In the genomic region with DNA sequence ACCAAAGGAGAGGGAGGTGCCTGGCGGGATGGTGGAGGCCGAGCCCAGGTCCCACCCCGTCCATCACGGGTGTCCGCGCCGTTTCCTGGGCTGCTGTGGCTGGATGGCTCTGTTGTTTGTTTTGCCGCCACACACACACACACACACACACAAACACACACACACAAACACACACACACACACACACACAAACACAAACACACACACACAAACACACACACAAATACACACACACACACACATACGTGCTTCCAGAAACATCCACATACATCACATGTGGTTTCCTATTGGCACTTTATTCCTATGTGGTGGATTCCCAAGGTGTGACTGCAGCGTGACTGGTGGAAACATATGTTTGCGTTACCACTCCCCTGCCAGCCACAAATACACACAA, we compare ENCODE assay signal across 16 cellular contexts.
DNase-seq lines count a peak whose midpoint lies in the region; TF ChIP-seq lines count a peak whose summit lies in the region.
"Had no signal": no experiment of that assay in that cellular context is flagged by ENCODE, and none has a peak within 500 bp of the region (broad histone marks: within the 10 kb centered on the region; RNA-seq: fewer than 3 reads in every experiment).

No MANE protein-coding gene starts in this region.

- no peak overlapping the region for H3K4me3 Mint-ChIP-seq in CD14-positive monocyte
- H3K4me3 Mint-ChIP-seq: CD4-positive, alpha-beta T cell; CD8-positive, alpha-beta memory T cell had no signal

- H3K27me3 Mint-ChIP-seq in CD14-positive monocyte (ENCODE audit: low read depth in 3 of 3): peaks cover 2 to 6% (median 2%) of the 10 kb centered on the region in 3 donors
- H3K27me3 Mint-ChIP-seq: CD4-positive, alpha-beta T cell had no signal

- H3K9me3 ChIP-seq in SK-N-MC (ENCODE audit: low read depth, low read length): no peaks in the 10 kb centered on the region
- H3K9me3 ChIP-seq in neuronal stem cell (replicated peaks in 1 of 2; ENCODE audit: control insufficient read depth in 2 of 2, insufficient read depth in 1 of 2, low read depth in 1 of 2, low read length in 2 of 2): no peaks in the 10 kb centered on the region

- H2AFZ ChIP-seq in neuronal stem cell (ENCODE audit: low read length): no peak overlapping the region
- H2AFZ ChIP-seq: GM23248 had no signal

- no peak overlapping the region for H2BK12ac ChIP-seq in neuronal stem cell (ENCODE audit: low read length)

- H3K18ac ChIP-seq in neuronal stem cell (ENCODE audit: low read length): no peak overlapping the region

- POLR2A ChIA-PET in GM10248 (lab: Yijun Ruan, JAX): no interaction called here

- CTCF ChIA-PET in GM10248 (lab: Yijun Ruan, JAX): no interaction called here

- no peak overlapping the region for H4K8ac ChIP-seq in neuronal stem cell (ENCODE audit: low read depth, low read length)

- H4K91ac ChIP-seq in neuronal stem cell (ENCODE audit: low read depth, low read length, poor library complexity): no peak overlapping the region

- H2AK5ac ChIP-seq in neuronal stem cell (ENCODE audit: low read depth, low read length): no peak overlapping the region

- H3K36me3 Mint-ChIP-seq in CD14-positive monocyte: peaks cover 3 to 9% of the 10 kb centered on the region in 2 donors

- H3K36me3 ChIP-seq in SK-N-MC (ENCODE audit: insufficient read depth, low read length): no peaks in the 10 kb centered on the region
- no peaks in the 10 kb centered on the region for H3K36me3 ChIP-seq in neuronal stem cell (replicated peaks in 1 of 2; ENCODE audit: control insufficient read depth in 2 of 2, insufficient read depth in 2 of 2, low read length in 2 of 2)

- no peaks in the 10 kb centered on the region for H3K27me3 ChIP-seq in neuronal stem cell (ENCODE audit: control insufficient read depth in 3 of 3, insufficient read depth in 3 of 3, low read depth in 1 of 3, low read length in 3 of 3)

- peak overlapping the region; percentile 21; the same call in 1 of the 2 replicates for H3K27ac ChIP-seq in SK-N-MC
- H3K27ac ChIP-seq in neuronal stem cell (replicated peaks; ENCODE audit: low read length): no peak overlapping the region
- H3K27ac ChIP-seq: GM23248 had no signal

- no peak overlapping the region for H3K4ac ChIP-seq in neuronal stem cell (ENCODE audit: low read length)

- H3K27ac Mint-ChIP-seq in CD14-positive monocyte: no peak overlapping the region
- H3K27ac Mint-ChIP-seq: CD4-positive, alpha-beta T cell; CD8-positive, alpha-beta memory T cell had no signal

- H3K14ac ChIP-seq in neuronal stem cell (ENCODE audit: low read length): no peak overlapping the region

- H3K23ac ChIP-seq in neuronal stem cell (ENCODE audit: low read depth, low read length, poor library complexity): no peak overlapping the region

- H2BK120ac ChIP-seq in neuronal stem cell (ENCODE audit: low read depth, low read length): peak overlapping the region; percentile 10

- H3K4me1 ChIP-seq in neuronal stem cell (ENCODE audit: control insufficient read depth in 2 of 2, insufficient read depth in 1 of 2, low read depth in 1 of 2, low read length in 2 of 2): peaks cover 0 to 19% of the 10 kb centered on the region in 2 donors

- WGBS in neuronal stem cell (ENCODE audit: extremely low coverage in 2 of 2, insufficient read length in 2 of 2, insufficient replicate concordance in 1 of 2), 2 donors: no CpG with 5 or more reads among the region's 11 CpGs

- no peak overlapping the region for H2BK15ac ChIP-seq in neuronal stem cell (ENCODE audit: low read length)

- H3K9ac ChIP-seq in SK-N-MC (ENCODE audit: insufficient read length) (no peak overlapping the region), neuronal stem cell (ENCODE audit: low read depth, low read length, poor library complexity) (no peak overlapping the region)
- H3K9ac ChIP-seq: GM23248 had no signal

- peaks cover 30% of the 10 kb centered on the region for H3K4me1 Mint-ChIP-seq in CD14-positive monocyte
- H3K4me1 Mint-ChIP-seq: CD8-positive, alpha-beta memory T cell had no signal

- H2BK5ac ChIP-seq in neuronal stem cell (ENCODE audit: low read length): peak overlapping the region; percentile 49

- no peaks in the 10 kb centered on the region for H3K79me1 ChIP-seq in neuronal stem cell (ENCODE audit: low read depth, low read length)

- peaks cover 0 to 7% (median 1%) of the 10 kb centered on the region in 7 donors for H3K9me3 Mint-ChIP-seq in CD14-positive monocyte
- H3K9me3 Mint-ChIP-seq: CD4-positive, alpha-beta T cell had no signal

- DNase-seq in CD14-positive monocyte (ENCODE audit: low spot score) (peak; percentile 10), SK-N-MC (ENCODE audit: low read depth, low spot score) (no peak), neuronal stem cell (ENCODE audit: low spot score) (no peak), GM10248 (ENCODE audit: extremely low spot score) (no peak), NOMO-1 treated with dmso at 0.1 percent for 144 hours (lab: John Stamatoyannopoulos, UW; ENCODE audit: unreplicated experiment) (no peak), CD1c-positive myeloid dendritic cell (ENCODE audit: extremely low spot score) (no peak)
- DNase-seq: 8988T; CD4-positive, alpha-beta T cell; CD8-positive, alpha-beta memory T cell; DMS 273 treated with DMSO at 0.1 percent for 48 hours; DMS79; EL; GF-D8; GM23248; H7; HCEC 1CT had no signal

- no peak overlapping the region for H3K4me2 ChIP-seq in neuronal stem cell (ENCODE audit: insufficient read depth, low read length, poor library complexity, severe bottlenecking)

- no peak overlapping the region for H3K4me3 ChIP-seq in SK-N-MC
- H3K4me3 ChIP-seq in neuronal stem cell (ENCODE audit: low read length in 2 of 2): no peak overlapping the region
- H3K4me3 ChIP-seq: GM23248 had no signal

- intact Hi-C loops in CD14-positive monocyte (cut with micrococcal nuclease): no loop called here

- TF ChIP-seq CTCF in CD14-positive monocyte (IDR thresholded peaks at IDR 0.05) (no peak), GM10248 (IDR thresholded peaks at IDR 0.05; ENCODE audit: control extremely low read depth, extremely low read depth, low read depth, missing control alignments) (no peak)
